1 cellular context compared by ENCODE assay signal in genomic region chr3:53516339-53516738, GRCh38.
A peak's percentile ranks its signal among the peaks of the same experiment; 100 is the strongest.
TF ChIP-seq lines count a peak whose summit lies in the region.

No MANE protein-coding gene starts in this region.

TF ChIP-seq in HEK293, 187 proteins besides CTCF, POLR2A, EP300 and RAD21 (continued from another document):
- TF ChIP-seq, protein P1, sequence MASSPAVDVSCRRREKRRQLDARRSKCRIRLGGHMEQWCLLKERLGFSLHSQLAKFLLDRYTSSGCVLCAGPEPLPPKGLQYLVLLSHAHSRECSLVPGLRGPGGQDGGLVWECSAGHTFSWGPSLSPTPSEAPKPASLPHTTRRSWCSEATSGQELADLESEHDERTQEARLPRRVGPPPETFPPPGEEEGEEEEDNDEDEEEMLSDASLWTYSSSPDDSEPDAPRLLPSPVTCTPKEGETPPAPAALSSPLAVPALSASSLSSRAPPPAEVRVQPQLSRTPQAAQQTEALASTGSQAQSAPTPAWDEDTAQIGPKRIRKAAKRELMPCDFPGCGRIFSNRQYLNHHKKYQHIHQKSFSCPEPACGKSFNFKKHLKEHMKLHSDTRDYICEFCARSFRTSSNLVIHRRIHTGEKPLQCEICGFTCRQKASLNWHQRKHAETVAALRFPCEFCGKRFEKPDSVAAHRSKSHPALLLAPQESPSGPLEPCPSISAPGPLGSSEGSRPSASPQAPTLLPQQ (tag by site-specific recombination; IDR thresholded peaks at IDR 0.05) = no peak
- TF ChIP-seq ZNF664 (tag by site-specific recombination; IDR thresholded peaks at IDR 0.05) = no peak
- TF ChIP-seq ZNF302 (tag by site-specific recombination; IDR thresholded peaks at IDR 0.05; ENCODE audit: low read depth) = no peak
- TF ChIP-seq GLIS1 (tag by site-specific recombination; IDR thresholded peaks at IDR 0.05) = peak; percentile 86
TF ChIP-seq in HEK293: peak in this region for 2.
